Comparison of ENCODE assay signal across 2 cellular contexts in genomic region chr17:38560503-38561318, GRCh38.
TF ChIP-seq lines count a peak whose summit lies in the region.

No MANE protein-coding gene starts in this region.

TF ChIP-seq in Ishikawa, 13 proteins besides CTCF, POLR2A, EP300 and RAD21:
- TF ChIP-seq REST (IDR thresholded peaks at IDR 0.05; ENCODE audit: low read depth) (peak; percentile 91), ZBTB7A (IDR thresholded peaks at IDR 0.05; ENCODE audit: low read depth) (no peak)
TF ChIP-seq in Ishikawa: peak in this region for 1.

TF ChIP-seq in K562, 482 proteins besides CTCF, POLR2A, EP300 and RAD21 (continued from another document):
- no peak for TF ChIP-seq ATF2 (CRISPR knock-in tag; IDR thresholded peaks at IDR 0.05)
- TF ChIP-seq REST (CRISPR knock-in tag; IDR thresholded peaks at IDR 0.05; ENCODE audit: low read depth): peak; percentile 86
- peak in 1 of 2 experiments; percentile 33 for TF ChIP-seq AFF1 (IDR thresholded peaks at IDR 0.05; ENCODE audit: low read depth in 1 of 2, partially characterized antibody in 2 of 2)
TF ChIP-seq in K562: peak in this region for 6.
